Comparison of ENCODE assay signal across 8 cellular contexts in genomic region chr15:93974804-93975481, GRCh38.
DNase-seq lines count a peak whose midpoint lies in the region; ATAC-seq and TF ChIP-seq lines count a peak whose summit lies in the region.

No MANE protein-coding gene starts in this region.

- H3K36me3 ChIP-seq in MG63, result no peaks in the 10 kb centered on the region
- no peaks in the 10 kb centered on the region for H3K36me3 ChIP-seq in naive thymus-derived CD4-positive, alpha-beta T cell (ENCODE audit: control insufficient read depth in 2 of 3, insufficient read depth in 3 of 3, low read length in 3 of 3)

- intact Hi-C loops in CD14-positive monocyte (cut with micrococcal nuclease), result no loop called here
- intact Hi-C loops in naive thymus-derived CD4-positive, alpha-beta T cell (cut with micrococcal nuclease), result no loop called here

- H3K27ac Mint-ChIP-seq in CD14-positive monocyte (no peak overlapping the region), mesothelial cell of epicardium (no peak overlapping the region)
- no peak overlapping the region for H3K27ac Mint-ChIP-seq in naive thymus-derived CD4-positive, alpha-beta T cell

- H3K9me3 ChIP-seq in MG63, result no peaks in the 10 kb centered on the region
- no peaks in the 10 kb centered on the region for H3K9me3 ChIP-seq in naive thymus-derived CD4-positive, alpha-beta T cell (ENCODE audit: control insufficient read depth in 2 of 3, low read length in 3 of 3)

- DNase-seq in CD14-positive monocyte (ENCODE audit: low spot score) (no peak), MG63 (peak; percentile 2), astrocyte of the spinal cord (ENCODE audit: low read depth, low spot score) (peak; percentile 53), mesothelial cell of epicardium (ENCODE audit: low spot score in 2 of 2, unreplicated experiment in 2 of 2) (no peak), NCI-H2196 (lab: John Stamatoyannopoulos, UW; ENCODE audit: unreplicated experiment) (no peak)
- DNase-seq in effector CD4-positive, alpha-beta T cell, result no peak
- no peak for DNase-seq in activated naive CD4-positive, alpha-beta T cell treated with Interleukin-2 at 50 U/mL for 16 hours
- no peak for DNase-seq in naive thymus-derived CD4-positive, alpha-beta T cell

- ATAC-seq in naive thymus-derived CD4-positive, alpha-beta T cell, result no peak

- H3K27ac ChIP-seq in naive thymus-derived CD4-positive, alpha-beta T cell (ENCODE audit: low read depth, low read length), result no peak overlapping the region

- POLR2A ChIA-PET in naive thymus-derived CD4-positive, alpha-beta T cell (lab: Charles Lee), result no interaction called here

- no peaks in the 10 kb centered on the region for H3K4me1 ChIP-seq in naive thymus-derived CD4-positive, alpha-beta T cell (ENCODE audit: control insufficient read depth in 2 of 2, insufficient read depth in 2 of 2, low read length in 2 of 2)

- TF ChIP-seq CTCF in CD14-positive monocyte (IDR thresholded peaks at IDR 0.05) (peak; percentile 33), astrocyte of the spinal cord (IDR thresholded peaks at IDR 0.05; ENCODE audit: low read depth, low read length) (peak; percentile 53), mesothelial cell of epicardium (IDR thresholded peaks at IDR 0.05; ENCODE audit: unreplicated experiment) (peak; percentile 53)

- no peak overlapping the region for H3K4me3 ChIP-seq in MG63
- no peak overlapping the region for H3K4me3 ChIP-seq in astrocyte of the spinal cord (ENCODE audit: low read depth, low read length)
- no peak overlapping the region for H3K4me3 ChIP-seq in naive thymus-derived CD4-positive, alpha-beta T cell (ENCODE audit: low read length)

- in situ Hi-C loops in astrocyte of the spinal cord (cut with HindIII; ENCODE audit: low sequenced_read_pairs), result no loop called here

- H3K36me3 Mint-ChIP-seq in CD14-positive monocyte (no peaks in the 10 kb centered on the region), mesothelial cell of epicardium (no peaks in the 10 kb centered on the region)
- H3K36me3 Mint-ChIP-seq in naive thymus-derived CD4-positive, alpha-beta T cell, result no peaks in the 10 kb centered on the region

- H3K9me3 Mint-ChIP-seq in CD14-positive monocyte, result peaks cover 0 to 1% (median 0%) of the 10 kb centered on the region in 7 donors
- H3K9me3 Mint-ChIP-seq in mesothelial cell of epicardium, result no peaks in the 10 kb centered on the region
- no peaks in the 10 kb centered on the region for H3K9me3 Mint-ChIP-seq in naive thymus-derived CD4-positive, alpha-beta T cell

- no peak overlapping the region for H3K4me3 Mint-ChIP-seq in CD14-positive monocyte
- no peak overlapping the region for H3K4me3 Mint-ChIP-seq in mesothelial cell of epicardium
- no peak overlapping the region for H3K4me3 Mint-ChIP-seq in naive thymus-derived CD4-positive, alpha-beta T cell

- CTCF ChIA-PET in naive thymus-derived CD4-positive, alpha-beta T cell (lab: Charles Lee), result no interaction called here

- H3K27me3 Mint-ChIP-seq in CD14-positive monocyte (ENCODE audit: low read depth in 3 of 3) (peaks cover 0 to 2% (median 1%) of the 10 kb centered on the region in 3 donors), mesothelial cell of epicardium (ENCODE audit: low read depth) (peaks cover 26% of the 10 kb centered on the region)
- H3K27me3 Mint-ChIP-seq in naive thymus-derived CD4-positive, alpha-beta T cell, result peaks cover 4 to 20% (median 6%) of the 10 kb centered on the region in 5 donors

- H3K4me1 Mint-ChIP-seq in CD14-positive monocyte (no peaks in the 10 kb centered on the region), mesothelial cell of epicardium (no peaks in the 10 kb centered on the region)
- no peaks in the 10 kb centered on the region for H3K4me1 Mint-ChIP-seq in naive thymus-derived CD4-positive, alpha-beta T cell

- no peaks in the 10 kb centered on the region for H3K27me3 ChIP-seq in MG63
- H3K27me3 ChIP-seq in naive thymus-derived CD4-positive, alpha-beta T cell (ENCODE audit: control insufficient read depth in 2 of 2, insufficient read depth in 2 of 2, low read length in 2 of 2), result no peaks in the 10 kb centered on the region

Comparison
In these comparisons a context has a peak if more than half of its experiments do, and no peak if none do; other contexts are left out.
1. DNase-seq: peak in MG63 (single experiment) and astrocyte of the spinal cord (single experiment); none in CD14-positive monocyte (single experiment), mesothelial cell of epicardium (0 of 2), effector CD4-positive, alpha-beta T cell (single experiment), activated naive CD4-positive, alpha-beta T cell treated with Interleukin-2 at 50 U/mL for 16 hours (single experiment), naive thymus-derived CD4-positive, alpha-beta T cell (0 of 9) and NCI-H2196 (single experiment).
2. Peak in every context shown above with its lines, with median percentiles within 50 percentile points of each other: CTCF ChIP-seq.